ENCODE assay signal across 28 cellular contexts in genomic region chr6:12301009-12301408, GRCh38. TPM values are rescaled to one million over a fixed set of nuclear protein-coding genes. Genes with fewer than 3 reads are reported as not detected.
A peak's percentile ranks its signal among the peaks of the same experiment; 100 is the strongest.
DNase-seq lines count a peak whose midpoint lies in the region; ATAC-seq, FAIRE-seq and TF ChIP-seq lines count a peak whose summit lies in the region.
"Had no signal": no experiment of that assay in that cellular context is flagged by ENCODE, and none has a peak within 500 bp of the region (broad histone marks: within the 10 kb centered on the region; RNA-seq: fewer than 3 reads in every experiment).

No MANE protein-coding gene starts in this region.

- H3K4me1 ChIP-seq in HepG2 (ENCODE audit: insufficient read depth, low read length) (peaks cover 21% of the 10 kb centered on the region), right lobe of liver (no peaks in the 10 kb centered on the region)
- H3K4me1 ChIP-seq: BE2C, BLaER1 had no signal

- H3K4me1 Mint-ChIP-seq in stimulated activated effector memory CD8-positive, alpha-beta T cell treated with anti-CD3 and anti-CD28 coated beads, Interleukin-12 subunit alpha, Interleukin-12 subunit beta, amount 100 ng/mL, for 72 hours = no peaks in the 10 kb centered on the region
- H3K4me1 Mint-ChIP-seq: CD14-positive monocyte; CD4-positive, alpha-beta memory T cell; CD4-positive, CD25-positive, alpha-beta regulatory T cell; CD8-positive, alpha-beta memory T cell had no signal

- no peaks in the 10 kb centered on the region for H3K36me3 Mint-ChIP-seq in stimulated activated effector memory CD8-positive, alpha-beta T cell treated with anti-CD3 and anti-CD28 coated beads, Interleukin-12 subunit alpha, Interleukin-12 subunit beta, amount 100 ng/mL, for 72 hours
- H3K36me3 Mint-ChIP-seq: CD14-positive monocyte; CD4-positive, alpha-beta memory T cell; CD8-positive, alpha-beta memory T cell had no signal

- no peak overlapping the region for H2AFZ ChIP-seq in HepG2 (ENCODE audit: low read length)

- POLR2A ChIA-PET in HepG2 (lab: Yijun Ruan, JAX) (no interaction called here), HEK293T (lab: Yijun Ruan, JAX) (interaction anchor here (0.6 kb wide), 1 partner anchor 227 kb away, joined by 3 read pairs; no protein-coding TSS in a partner anchor)

- no TSS peak for BruUV-seq in HepG2 (replicated peaks; lab: Mats Ljungman, UMichigan)

- no peak overlapping the region for H3K27ac ChIP-seq in HepG2 (ENCODE audit: extremely low read length, insufficient read depth, low read length)
- no peak overlapping the region for H3K27ac ChIP-seq in right lobe of liver
- H3K27ac ChIP-seq: 22Rv1, BLaER1 had no signal

- intact Hi-C loops in HepG2 (cut with micrococcal nuclease; ENCODE audit: unreplicated experiment) = no loop called here
- intact Hi-C loops in right lobe of liver (cut with DNase I) = no loop called here

- H3K9me3 ChIP-seq in HepG2 (ENCODE audit: low read length) = no peaks in the 10 kb centered on the region
- no peaks in the 10 kb centered on the region for H3K9me3 ChIP-seq in right lobe of liver
- H3K9me3 ChIP-seq: BE2C, BLaER1 had no signal

- H3K4me3 ChIP-seq in HepG2 (replicated peaks in 1 of 3; ENCODE audit: insufficient read depth in 1 of 3, low read depth in 2 of 3, low read length in 3 of 3) (no peak overlapping the region), right lobe of liver (no peak overlapping the region)
- H3K4me3 ChIP-seq: BLaER1 had no signal

- H3K4me3 Mint-ChIP-seq in stimulated activated effector memory CD8-positive, alpha-beta T cell treated with anti-CD3 and anti-CD28 coated beads, Interleukin-12 subunit alpha, Interleukin-12 subunit beta, amount 100 ng/mL, for 72 hours = no peak overlapping the region
- H3K4me3 Mint-ChIP-seq: CD14-positive monocyte; CD4-positive, alpha-beta memory T cell; CD4-positive, CD25-positive, alpha-beta regulatory T cell; CD8-positive, alpha-beta memory T cell had no signal

- no peaks in the 10 kb centered on the region for H4K20me1 ChIP-seq in HepG2 (ENCODE audit: insufficient read depth, low read length)
- H4K20me1 ChIP-seq: BLaER1 had no signal

- no peak for TF ChIP-seq EP300 in HepG2 (IDR thresholded peaks at IDR 0.05; ENCODE audit: low read depth in 2 of 2, low read length in 2 of 2)
- no peak for TF ChIP-seq EP300 in HepG2 (CRISPR knock-in tag; IDR thresholded peaks at IDR 0.05; ENCODE audit: borderline replicate concordance)

- TF ChIP-seq CTCF in HepG2 (CRISPR knock-in tag; IDR thresholded peaks at IDR 0.05) (no peak), right lobe of liver (IDR thresholded peaks at IDR 0.05) (no peak)

- TF ChIP-seq POLR2A in HepG2 (IDR thresholded peaks at IDR 0.05; ENCODE audit: insufficient read depth in 1 of 2, low read depth in 2 of 2, low read length in 2 of 2) (no peak), right lobe of liver (IDR thresholded peaks at IDR 0.05) (no peak)

- H3K27me3 ChIP-seq in HepG2 (ENCODE audit: control insufficient read depth in 1 of 2, insufficient read depth in 2 of 2, low read length in 2 of 2) (no peaks in the 10 kb centered on the region), right lobe of liver (no peaks in the 10 kb centered on the region)
- H3K27me3 ChIP-seq: BE2C, BLaER1 had no signal

- DNase-seq in HepG2 (ENCODE audit: low spot score) (no peak), right lobe of liver (no peak), astrocyte of the hippocampus (ENCODE audit: low read depth, low spot score) (peak; percentile 40), dermis blood vessel endothelial cell (peak; percentile 40), midbrain (lab: John Stamatoyannopoulos, UW) (no peak), HEK293T (ENCODE audit: extremely low spot score) (no peak), foreskin melanocyte (no peak)
- no peak for DNase-seq in stimulated activated effector memory CD8-positive, alpha-beta T cell treated with anti-CD3 and anti-CD28 coated beads, Interleukin-12 subunit alpha, Interleukin-12 subunit beta, amount 100 ng/mL, for 72 hours (ENCODE audit: low spot score in 2 of 2)
- DNase-seq: ACHN; BE2C; C1 segment of cervical spinal cord; CD4-positive, alpha-beta memory T cell; CD4-positive, CD25-positive, alpha-beta regulatory T cell; CD8-positive, alpha-beta memory T cell; COR-L47; DMS 273 treated with DMSO at 0.1 percent for 48 hours; DMS153; DMS53; DMS79; DND-41; EL; GDM1 had no signal

- ATAC-seq in HepG2 (peak; percentile 38; the same call in 2 of the 3 replicates), right lobe of liver (no peak)
- peak; percentile 19 for ATAC-seq in stimulated activated effector memory CD8-positive, alpha-beta T cell treated with anti-CD3 and anti-CD28 coated beads, Interleukin-12 subunit alpha, Interleukin-12 subunit beta, amount 100 ng/mL, for 72 hours

- no peak for TF ChIP-seq RAD21 in HepG2 (CRISPR knock-in tag; IDR thresholded peaks at IDR 0.05)

- in situ Hi-C loops in HepG2 (cut with HindIII; ENCODE audit: extremely low pct_ligation_motif_present, low pct_unique_long_range_greater_than_20kb) = loop anchor here (5.0 kb wide), 1 partner anchor 181 kb away; no protein-coding TSS in a partner anchor

- no peak for FAIRE-seq in HepG2 (lab: Jason Lieb, UNC)
- FAIRE-seq: GM12891, GM19239 had no signal

- H3K36me3 ChIP-seq in HepG2 (replicated peaks in 1 of 2; ENCODE audit: control insufficient read depth in 1 of 2, insufficient read depth in 2 of 2, low read length in 2 of 2) = no peaks in the 10 kb centered on the region
- H3K36me3 ChIP-seq in right lobe of liver = no peaks in the 10 kb centered on the region
- H3K36me3 ChIP-seq: BE2C, BLaER1 had no signal

- no peaks in the 10 kb centered on the region for H3K79me2 ChIP-seq in HepG2 (ENCODE audit: insufficient read depth, low read length)

- H3K9me3 Mint-ChIP-seq in stimulated activated effector memory CD8-positive, alpha-beta T cell treated with anti-CD3 and anti-CD28 coated beads, Interleukin-12 subunit alpha, Interleukin-12 subunit beta, amount 100 ng/mL, for 72 hours = no peaks in the 10 kb centered on the region
- H3K9me3 Mint-ChIP-seq: CD4-positive, alpha-beta memory T cell; CD4-positive, CD25-positive, alpha-beta regulatory T cell; CD8-positive, alpha-beta memory T cell had no signal

- H3K4me2 ChIP-seq in HepG2 (ENCODE audit: low read depth, low read length) = no peak overlapping the region
- H3K4me2 ChIP-seq: BLaER1 had no signal

- H3K9ac ChIP-seq in HepG2 (ENCODE audit: insufficient read depth, low read depth, low read length) = no peak overlapping the region
- H3K9ac ChIP-seq: BLaER1 had no signal

- no peak overlapping the region for H3K27ac Mint-ChIP-seq in stimulated activated effector memory CD8-positive, alpha-beta T cell treated with anti-CD3 and anti-CD28 coated beads, Interleukin-12 subunit alpha, Interleukin-12 subunit beta, amount 100 ng/mL, for 72 hours
- H3K27ac Mint-ChIP-seq: CD14-positive monocyte; CD4-positive, alpha-beta memory T cell; CD4-positive, CD25-positive, alpha-beta regulatory T cell; CD8-positive, alpha-beta memory T cell had no signal

- CTCF ChIA-PET in HepG2 (lab: Yijun Ruan, JAX; ENCODE audit: low intra/inter-chr PET ratio, low total read pairs) = no interaction called here
- CTCF ChIA-PET in HEK293T (lab: Yijun Ruan, JAX) = interaction anchor here (1.4 to 1.6 kb wide), 2 partner anchors 11 to 305 kb away, joined by 3 to 6 read pairs; partner anchors contain the start of gene EDN1

- WGBS in HepG2 (ENCODE audit: low lambda C conversion rate) = 88% methylated on average over 3 of the region's 3 CpGs
- WGBS in right lobe of liver (ENCODE audit: insufficient coverage, low coverage, low lambda C conversion rate, missing lambda C conversion rate) = 93% methylated on average over 3 of the region's 3 CpGs

TF ChIP-seq in HepG2, 621 proteins besides CTCF, POLR2A, EP300 and RAD21:
- no peak for TF ChIP-seq AGO1 (IDR thresholded peaks at IDR 0.05; ENCODE audit: low read depth, low read length, poor library complexity, severe bottlenecking)
- no peak for TF ChIP-seq MIER2 (CRISPR knock-in tag; IDR thresholded peaks at IDR 0.05)
- no peak for TF ChIP-seq ZSCAN29 (CRISPR knock-in tag; conservative IDR thresholded peaks at IDR 0.05)
- no peak for TF ChIP-seq ZNF644 (CRISPR knock-in tag; IDR thresholded peaks at IDR 0.05; ENCODE audit: low read depth)

TF ChIP-seq in HEK293T, 16 proteins besides CTCF, POLR2A, EP300 and RAD21 (continues in another document):
- TF ChIP-seq CTBP1 (IDR thresholded peaks at IDR 0.05; ENCODE audit: borderline replicate concordance) (no peak), HDGF (IDR thresholded peaks at IDR 0.05; ENCODE audit: borderline replicate concordance) (no peak), SP1 (IDR thresholded peaks at IDR 0.05) (no peak)

RNA-seq across cellular contexts. Expression of gene EDN1, which starts 10.8 kb away (rescaled TPM):
- total RNA-seq in HepG2 (2016; rRNA removed; fragmentation: Illumina TruSeq; extraction: Trizol) = 0.15 and 0.21 TPM in 2 replicates
- 0.10 TPM in 1 of 2 replicates, not detected in the other for total RNA-seq in HepG2 (2016; cell fraction: cytosol; rRNA removed; fragmentation: Illumina TruSeq; extraction: Trizol; ENCODE audit: low read depth)
- 0.22 TPM in 1 of 2 replicates, not detected in the other for total RNA-seq in HepG2 (2016; cell fraction: insoluble cytoplasmic fraction; rRNA removed; fragmentation: Illumina TruSeq; extraction: Trizol)
- total RNA-seq in HepG2 (2016; cell fraction: membrane; rRNA removed; fragmentation: Illumina TruSeq; extraction: Trizol) = 0.07 and 0.22 TPM in 2 replicates
- total RNA-seq in HepG2 (2016; cell fraction: nucleus; rRNA removed; fragmentation: Illumina TruSeq; extraction: Trizol) = 0.25 and 0.53 TPM in 2 replicates
- 0.78 and 1.2 TPM in 2 replicates for polyA plus RNA-seq in HepG2 (2011; rRNA removed)
- 0.50 and 0.72 TPM in 2 replicates for polyA plus RNA-seq in HepG2 (2011; cell fraction: cytosol; rRNA removed)
- polyA plus RNA-seq in HepG2 (2011; cell fraction: nucleus; rRNA removed) = 1.3 TPM in 2 replicates
- polyA plus RNA-seq in HepG2 (2012) = 6.0 and 7.3 TPM in 2 replicates
- polyA plus RNA-seq in HepG2 (2016; cell fraction: cytosol; fragmentation: Illumina TruSeq; extraction: Trizol; ENCODE audit: low read depth) = not detected in 2 replicates
- polyA plus RNA-seq in HepG2 (2016; cell fraction: insoluble cytoplasmic fraction; fragmentation: Illumina TruSeq; extraction: Trizol; ENCODE audit: low read depth) = not detected in 2 replicates
- not detected in 2 replicates for polyA plus RNA-seq in HepG2 (2016; cell fraction: membrane; fragmentation: Illumina TruSeq; extraction: Trizol; ENCODE audit: low read depth)
- 0.90 and 1.3 TPM in 2 replicates for polyA plus RNA-seq in HepG2 (2016; cell fraction: nucleus; fragmentation: Illumina TruSeq; extraction: Trizol; ENCODE audit: insufficient read depth, low read depth)
- polyA minus RNA-seq in HepG2 (2011; rRNA and poly(A)+ RNA removed; ENCODE audit: low replicate concordance) = 1.0 TPM in 2 replicates
- polyA minus RNA-seq in HepG2 (2011; cell fraction: cytosol; rRNA and poly(A)+ RNA removed) = 0.30 and 0.88 TPM in 2 replicates
- 0.62 and 0.77 TPM in 2 replicates for polyA minus RNA-seq in HepG2 (2011; cell fraction: nucleus; rRNA and poly(A)+ RNA removed)
- 1 to 10 TPM in 3 of 6 experiments, under 1 TPM in 3; 0.18 to 6.8 (median 1.4) TPM for total RNA-seq in right lobe of liver
- 247 and 438 TPM in 2 replicates for total RNA-seq in dermis blood vessel endothelial cell
- total RNA-seq: A673 had no signal
- polyA plus RNA-seq: CD4-positive, alpha-beta memory T cell; CD4-positive, CD25-positive, alpha-beta regulatory T cell; CD8-positive, alpha-beta memory T cell had no signal

Comparison
In these comparisons a context has a peak if more than half of its experiments do, and no peak if none do; other contexts are left out.
1. ATAC-seq: peak in HepG2 (single experiment) and stimulated activated effector memory CD8-positive, alpha-beta T cell treated with anti-CD3 and anti-CD28 coated beads, Interleukin-12 subunit alpha, Interleukin-12 subunit beta, amount 100 ng/mL, for 72 hours (single experiment); none in right lobe of liver (0 of 4).
2. DNase-seq: peak in astrocyte of the hippocampus (single experiment) and dermis blood vessel endothelial cell (single experiment); none in HepG2 (single experiment), right lobe of liver (0 of 3), stimulated activated effector memory CD8-positive, alpha-beta T cell treated with anti-CD3 and anti-CD28 coated beads, Interleukin-12 subunit alpha, Interleukin-12 subunit beta, amount 100 ng/mL, for 72 hours (0 of 2), midbrain (single experiment), HEK293T (single experiment) and foreskin melanocyte (single experiment).
3. RNA of gene EDN1, which starts 10.8 kb away (total RNA-seq): 247 to 438 TPM in dermis blood vessel endothelial cell; 0.18 to 6.8 TPM in right lobe of liver and 0.07 to 0.53 TPM in HepG2; every median in the first group is over 10 times any median in the second.